13 cellular contexts compared by ENCODE assay signal in genomic region chr12:131537267-131537920, GRCh38.
"Had no signal": no experiment of that assay in that cellular context is flagged by ENCODE, and none has a peak within 500 bp of the region (broad histone marks: within the 10 kb centered on the region; RNA-seq: fewer than 3 reads in every experiment).

No MANE protein-coding gene starts in this region.

- H3K4me1 Mint-ChIP-seq: naive B cell; stimulated activated naive B cell treated with anti-CD40 and anti-IgM and Interleukin-4, amounts not matched to agents 10 μg/mL and 1 μg/mL and 100 μg/mL, for 72 hours had no signal

- H3K27ac ChIP-seq: body of pancreas, dorsolateral prefrontal cortex, neutrophil, parathyroid adenoma, sigmoid colon had no signal

- H2AFZ ChIP-seq: parathyroid adenoma had no signal

- H3K27ac Mint-ChIP-seq: activated naive CD4-positive, alpha-beta T cell treated with anti-CD3 and anti-CD28 coated beads for 36 hours; naive B cell; stimulated activated naive B cell treated with anti-CD40 and anti-IgM and Interleukin-4, amounts not matched to agents 10 μg/mL and 1 μg/mL and 100 μg/mL, for 72 hours had no signal

- H3K4me1 ChIP-seq: body of pancreas, parathyroid adenoma, sigmoid colon had no signal

- H3K27me3 ChIP-seq: body of pancreas had no signal

- H3K9ac ChIP-seq: parathyroid adenoma had no signal

- ATAC-seq: body of pancreas; left lobe of liver; stimulated activated naive B cell treated with anti-CD40 and anti-IgM and Interleukin-4, amounts not matched to agents 10 μg/mL and 1 μg/mL and 100 μg/mL, for 72 hours had no signal

- H3K4me3 ChIP-seq: body of pancreas, dorsolateral prefrontal cortex, sigmoid colon had no signal

- H3K9me3 ChIP-seq: body of pancreas, neutrophil had no signal

- H3K36me3 Mint-ChIP-seq: naive B cell; stimulated activated naive B cell treated with anti-CD40 and anti-IgM and Interleukin-4, amounts not matched to agents 10 μg/mL and 1 μg/mL and 100 μg/mL, for 72 hours had no signal

- DNase-seq: activated CD4-positive, alpha-beta T cell treated with anti-CD3 and anti-CD28 coated beads for 48 hours; activated CD8-positive, alpha-beta memory T cell treated with anti-CD3 and anti-CD28 coated beads, Interleukin-2, amount 50 U/mL, for 4 hours; activated naive CD4-positive, alpha-beta T cell treated with anti-CD3 and anti-CD28 coated beads for 36 hours; activated T-cell treated with anti-CD3 and anti-CD28 coated beads, Interleukin-2, amount 50 U/mL, for 4 hours; body of pancreas; dorsolateral prefrontal cortex; naive B cell; sigmoid colon; stimulated activated naive B cell treated with anti-CD40 and anti-IgM and Interleukin-4, amounts not matched to agents 10 μg/mL and 1 μg/mL and 100 μg/mL, for 72 hours; T-helper 2 cell had no signal

- H3K4me3 Mint-ChIP-seq: activated naive CD4-positive, alpha-beta T cell treated with anti-CD3 and anti-CD28 coated beads for 36 hours; activated T-cell treated with anti-CD3 and anti-CD28 coated beads, Interleukin-2, amount 50 U/mL, for 4 hours; naive B cell; stimulated activated naive B cell treated with anti-CD40 and anti-IgM and Interleukin-4, amounts not matched to agents 10 μg/mL and 1 μg/mL and 100 μg/mL, for 72 hours had no signal

- H3K36me3 ChIP-seq: neutrophil, sigmoid colon had no signal

- H3K9me3 Mint-ChIP-seq: activated T-cell treated with anti-CD3 and anti-CD28 coated beads, Interleukin-2, amount 50 U/mL, for 4 hours; naive B cell had no signal
